Comparison of ENCODE assay signal across 35 cellular contexts in the genomic region with DNA sequence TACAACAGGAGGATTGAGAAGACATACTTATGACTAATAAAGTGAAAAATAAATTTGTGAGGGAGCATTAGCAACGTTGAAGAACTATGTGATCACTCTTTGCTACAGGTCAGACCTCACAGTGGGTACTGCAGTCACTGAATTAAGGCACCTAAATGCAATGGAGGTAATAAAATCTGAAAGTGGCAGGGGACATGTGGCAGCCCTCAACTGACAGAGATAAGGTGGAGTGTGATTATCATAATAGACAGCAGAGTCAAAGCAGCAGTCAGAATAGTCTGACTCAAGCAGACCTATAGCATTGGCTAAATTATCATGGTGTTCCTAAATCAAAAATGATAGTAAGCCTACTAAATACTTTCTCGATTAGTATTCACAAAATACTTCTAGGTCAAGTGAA.
"Had no signal": no experiment of that assay in that cellular context is flagged by ENCODE, and none has a peak within 500 bp of the region (broad histone marks: within the 10 kb centered on the region; RNA-seq: fewer than 3 reads in every experiment).

No MANE protein-coding gene starts in this region.

- DNase-seq: Karpas-422, Kasumi-1, MG63, MM.1S, MV-4-11, NCI-H1048, NCI-H1092, NCI-H1092 treated with DMSO at 0.1 percent for 48 hours, NCI-H1105, NCI-H1105 treated with DMSO at 0.1 percent for 48 hours, NCI-H1417, NCI-H1417 treated with DMSO at 0.1 percent for 48 hours, NCI-H1436, NCI-H1436 treated with DMSO at 0.1 percent for 48 hours, NCI-H146, NCI-H1694, NCI-H1694 treated with DMSO at 0.1 percent for 48 hours, NCI-H187, NCI-H187 treated with DMSO at 0.1 percent for 48 hours, NCI-H1930, NCI-H2029, NCI-H2029 treated with DMSO at 0.1 percent for 48 hours, NCI-H2081, NCI-H2081 treated with DMSO at 0.1 percent for 48 hours, NCI-H2107, NCI-H2171, NCI-H2171 treated with DMSO at 0.1 percent for 48 hours, NCI-H2227 treated with DMSO at 0.1 percent for 48 hours, NCI-H226, NCI-H345, NCI-H446, NCI-H446 treated with DMSO at 0.1 percent for 48 hours, NCI-H510A, NCI-H510A treated with DMSO at 0.1 percent for 48 hours, NCI-H524 had no signal

- H3K4me3 ChIP-seq: MG63 had no signal

- H3K36me3 ChIP-seq: MG63 had no signal

- H3K9me3 ChIP-seq: MG63 had no signal

- H3K27me3 ChIP-seq: MG63 had no signal
